ENCODE assay signal across 14 cellular contexts in genomic region chr11:133064961-133065360, GRCh38.
DNase-seq lines count a peak whose midpoint lies in the region; ATAC-seq, FAIRE-seq and TF ChIP-seq lines count a peak whose summit lies in the region.
"Had no signal": no experiment of that assay in that cellular context is flagged by ENCODE, and none has a peak within 500 bp of the region (broad histone marks: within the 10 kb centered on the region; RNA-seq: fewer than 3 reads in every experiment).

No MANE protein-coding gene starts in this region.

- TF ChIP-seq RAD21 in H1 (IDR thresholded peaks at IDR 0.05 in 1 of 2, conservative IDR thresholded peaks at IDR 0.05 in 1 of 2; ENCODE audit: low read depth in 2 of 2, low read length in 2 of 2), result no peak

- H3K36me3 ChIP-seq in MM.1S (replicated peaks; ENCODE audit: insufficient read depth, low read length) (no peaks in the 10 kb centered on the region), H1 (ENCODE audit: control insufficient read depth in 2 of 4, insufficient read depth in 4 of 4, low read length in 3 of 4) (no peaks in the 10 kb centered on the region), mucosa of stomach (ENCODE audit: control insufficient read depth, insufficient read depth, low read length) (no peaks in the 10 kb centered on the region), testis (ENCODE audit: low read depth, missing control alignments) (no peaks in the 10 kb centered on the region)
- H3K36me3 ChIP-seq: colonic mucosa had no signal

- H2BK12ac ChIP-seq in H1 (ENCODE audit: low read depth, low read length), result peak overlapping the region; percentile 69; the same call in 1 of the 2 replicates

- H3K14ac ChIP-seq in H1 (ENCODE audit: insufficient read length), result no peak overlapping the region

- no peak overlapping the region for H4K91ac ChIP-seq in H1 (replicated peaks; ENCODE audit: insufficient read length, low read length)

- intact Hi-C loops in testis (cut with DNase I; ENCODE audit: low total_unique reads) (no loop called here), posterior cingulate gyrus (cut with DNase I) (loop anchor here (5.0 to 10.0 kb wide), 2 partner anchors 123 to 1370 kb away; no protein-coding TSS in a partner anchor)

- no peak overlapping the region for H3K23ac ChIP-seq in H1 (ENCODE audit: insufficient read length)

- DNase-seq in MM.1S (no peak), H1 (ENCODE audit: low read depth in 1 of 2, low spot score in 2 of 2) (no peak), testis (no peak), posterior cingulate gyrus (no peak)
- no peak for DNase-seq in activated naive CD4-positive, alpha-beta T cell treated with anti-CD3 and anti-CD28 coated beads, Interleukin-2, amount 10 ng/mL, durations not matched to agents 7 days and 5 days
- DNase-seq: activated CD4-positive, alpha-beta T cell treated with anti-CD3 and anti-CD28 coated beads, Interleukin-2, amount 50 U/mL, for 4 hours; activated gamma-delta T cell treated with Interleukin-2 at 50 U/mL for 16 hours; colonic mucosa; NCI-H2029; stimulated activated CD4-positive, alpha-beta T cell treated with anti-CD3 and anti-CD28 coated beads, Interleukin-12 subunit alpha, Interleukin-12 subunit beta, amount 100 ng/mL, for 4 hours; SW 1271 had no signal

- H3K27me3 ChIP-seq in MM.1S (replicated peaks; ENCODE audit: insufficient read depth, low read length) (no peaks in the 10 kb centered on the region), H1 (replicated peaks in 1 of 4; ENCODE audit: control insufficient read depth in 3 of 4, extremely low read depth in 1 of 4, insufficient read depth in 3 of 4, low read length in 3 of 4) (peaks cover 0 to 4% (median 0%) of the 10 kb centered on the region in 4 experiments; a peak in 1 of 7 replicates), mucosa of stomach (ENCODE audit: control insufficient read depth, insufficient read depth, low read length) (peaks cover 21% of the 10 kb centered on the region), testis (no peaks in the 10 kb centered on the region)
- H3K27me3 ChIP-seq: colonic mucosa had no signal

- H2BK20ac ChIP-seq in H1 (ENCODE audit: low read length), result no peak overlapping the region

- TF ChIP-seq POLR2A in H1 (IDR thresholded peaks at IDR 0.05; ENCODE audit: control extremely low read depth in 1 of 2, low read depth in 2 of 2, low read length in 2 of 2), result no peak
- no peak for TF ChIP-seq POLR2A in testis (IDR thresholded peaks at IDR 0.05)

- no peak overlapping the region for H4K5ac ChIP-seq in H1 (ENCODE audit: insufficient read length, low read depth, low read length)

- H2AK5ac ChIP-seq in H1 (ENCODE audit: low read depth, low read length), result no peak overlapping the region

- 91% methylated on average over 15 of the region's 15 CpGs; no CpG with 5 or more reads in 1 of the 2 experiments for WGBS in H1 (ENCODE audit: extremely low coverage in 1 of 2, insufficient coverage in 1 of 2, insufficient read length in 1 of 2, insufficient replicate concordance in 2 of 2, low coverage in 1 of 2, low lambda C conversion rate in 2 of 2, missing lambda C conversion rate in 1 of 2), 2 experiments
- 66 to 71% methylated on average over 10 to 15 of the region's 15 CpGs for WGBS in testis, 2 donors

- H3K36me3 Mint-ChIP-seq in activated naive CD4-positive, alpha-beta T cell treated with anti-CD3 and anti-CD28 coated beads, Interleukin-2, amount 10 ng/mL, durations not matched to agents 7 days and 5 days, result no peaks in the 10 kb centered on the region

- TF ChIP-seq EP300 in H1 (IDR thresholded peaks at IDR 0.05; ENCODE audit: borderline replicate concordance in 1 of 2, low read depth in 2 of 2, low read length in 2 of 2), result no peak

- H4K8ac ChIP-seq in H1 (ENCODE audit: extremely low read depth, insufficient read depth, low read length), result peak overlapping the region; percentile 36; the same call in 1 of the 2 replicates

- POLR2A ChIA-PET in H1 (lab: Charles Lee; ENCODE audit: partially characterized antibody), result interaction anchor here (0.7 to 1.3 kb wide), 2 partner anchors 8 to 1414 kb away, joined by 4 to 5 read pairs; no protein-coding TSS in a partner anchor

- H3K4me1 Mint-ChIP-seq in activated naive CD4-positive, alpha-beta T cell treated with anti-CD3 and anti-CD28 coated beads, Interleukin-2, amount 10 ng/mL, durations not matched to agents 7 days and 5 days, result peaks cover 10% of the 10 kb centered on the region

- no peak overlapping the region for H3K56ac ChIP-seq in H1 (replicated peaks; ENCODE audit: insufficient read length, low read depth, low read length)

- peaks cover 6% of the 10 kb centered on the region for H3K23me2 ChIP-seq in H1 (ENCODE audit: low read depth, low read length)

- no peak for ATAC-seq in GM21619 (IDR thresholded peaks at IDR 0.05; ENCODE audit: unreplicated experiment)

- H3K27ac ChIP-seq in MM.1S (ENCODE audit: low read length) (no peak overlapping the region), H1 (ENCODE audit: low read depth, low read length) (no peak overlapping the region), testis (no peak overlapping the region)
- H3K27ac ChIP-seq: colonic mucosa had no signal

- TF ChIP-seq CTCF in MM.1S (IDR thresholded peaks at IDR 0.05; ENCODE audit: low read length) (no peak), H1 (IDR thresholded peaks at IDR 0.05; ENCODE audit: control extremely low read depth in 1 of 3, insufficient read depth in 1 of 3, low read depth in 1 of 3, low read length in 3 of 3) (no peak), testis (IDR thresholded peaks at IDR 0.05) (no peak)

- H2BK15ac ChIP-seq in H1 (ENCODE audit: low read length), result no peak overlapping the region

- no peak overlapping the region for H2BK5ac ChIP-seq in H1 (ENCODE audit: low read depth, low read length)

- H3K9ac ChIP-seq in MM.1S (ENCODE audit: low read length), result no peak overlapping the region
- H3K9ac ChIP-seq in H1 (replicated peaks in 1 of 4; ENCODE audit: extremely low read depth in 1 of 4, low read depth in 3 of 4, low read length in 3 of 4), result no peak overlapping the region
- H3K9ac ChIP-seq in mucosa of stomach (ENCODE audit: low read length), result peak overlapping the region; percentile 56

- FAIRE-seq in H1 (lab: Jason Lieb, UNC), result no peak
- FAIRE-seq: D721Med had no signal

- H3K27me3 Mint-ChIP-seq in activated naive CD4-positive, alpha-beta T cell treated with anti-CD3 and anti-CD28 coated beads, Interleukin-2, amount 10 ng/mL, durations not matched to agents 7 days and 5 days, result peaks cover 34% of the 10 kb centered on the region

- CTCF ChIA-PET in H1 (lab: Charles Lee; ENCODE audit: partially characterized antibody), result interaction anchor here (0.6 to 7.4 kb wide), 25 partner anchors 9 to 1370 kb away, joined by 3 to 131 read pairs (median 4); no protein-coding TSS in a partner anchor
- CTCF ChIA-PET in activated naive CD4-positive, alpha-beta T cell treated with anti-CD3 and anti-CD28 coated beads, Interleukin-2, amount 10 ng/mL, durations not matched to agents 7 days and 5 days (lab: Charles Lee), result no interaction called here

- H3K4me3 Mint-ChIP-seq in activated naive CD4-positive, alpha-beta T cell treated with anti-CD3 and anti-CD28 coated beads, Interleukin-2, amount 10 ng/mL, durations not matched to agents 7 days and 5 days, result no peak overlapping the region

- no peak overlapping the region for H3K27ac Mint-ChIP-seq in activated naive CD4-positive, alpha-beta T cell treated with anti-CD3 and anti-CD28 coated beads, Interleukin-2, amount 10 ng/mL, durations not matched to agents 7 days and 5 days

- no peak overlapping the region for H2BK120ac ChIP-seq in H1 (replicated peaks; ENCODE audit: low read depth, low read length)

- H3K9me3 Mint-ChIP-seq in activated naive CD4-positive, alpha-beta T cell treated with anti-CD3 and anti-CD28 coated beads, Interleukin-2, amount 10 ng/mL, durations not matched to agents 7 days and 5 days, result no peaks in the 10 kb centered on the region

- H4K20me1 ChIP-seq in MM.1S (ENCODE audit: insufficient read depth, low read length) (no peaks in the 10 kb centered on the region), H1 (replicated peaks in 1 of 2; ENCODE audit: control insufficient read depth in 1 of 2, insufficient read depth in 2 of 2, low read length in 2 of 2) (no peaks in the 10 kb centered on the region)

- H3F3A ChIP-seq in MM.1S (ENCODE audit: insufficient read depth, low read length), result no peaks in the 10 kb centered on the region

- H3K9me3 ChIP-seq in MM.1S (replicated peaks; ENCODE audit: insufficient read depth, low read length) (no peaks in the 10 kb centered on the region), H1 (ENCODE audit: insufficient read depth in 2 of 2, low read depth in 1 of 2, low read length in 1 of 2) (no peaks in the 10 kb centered on the region), mucosa of stomach (ENCODE audit: control insufficient read depth, low read length) (no peaks in the 10 kb centered on the region), testis (no peaks in the 10 kb centered on the region)
- H3K9me3 ChIP-seq: colonic mucosa had no signal

- no peaks in the 10 kb centered on the region for H3K79me1 ChIP-seq in H1 (ENCODE audit: low read depth, low read length)

- H3K18ac ChIP-seq in H1 (ENCODE audit: extremely low read depth, low read length), result 0 out of 2 replicates have a peak overlapping the region, but pooled peaks have one; percentile 21

- H3K4me2 ChIP-seq in MM.1S (ENCODE audit: low read depth, low read length), result peak overlapping the region; percentile 55; the same call in 1 of the 2 replicates
- peak overlapping the region; percentile 71 to 92 for H3K4me2 ChIP-seq in H1 (ENCODE audit: insufficient read depth in 1 of 2, low read depth in 2 of 2, low read length in 2 of 2)

- no peaks in the 10 kb centered on the region for H3K79me2 ChIP-seq in MM.1S (ENCODE audit: low read length)
- no peaks in the 10 kb centered on the region for H3K79me2 ChIP-seq in H1 (ENCODE audit: control insufficient read depth in 1 of 2, insufficient read depth in 2 of 2, low read length in 2 of 2)

- H3K4me3 ChIP-seq in MM.1S (ENCODE audit: low read length) (no peak overlapping the region), H1 (ENCODE audit: extremely low read depth in 1 of 4, insufficient read depth in 2 of 4, low read depth in 3 of 4, low read length in 4 of 4) (peak overlapping the region; percentile 55 to 64 (median 61); a peak in 5 of 8 replicates), mucosa of stomach (ENCODE audit: low read length) (peak overlapping the region; percentile 18), testis (peak overlapping the region; percentile 66 to 78)

- H3K4me1 ChIP-seq in MM.1S (ENCODE audit: low read length) (no peaks in the 10 kb centered on the region), H1 (replicated peaks in 1 of 4; ENCODE audit: control insufficient read depth in 3 of 4, insufficient read depth in 4 of 4, low read length in 3 of 4) (peaks cover 2 to 12% (median 7%) of the 10 kb centered on the region in 4 experiments), mucosa of stomach (ENCODE audit: control insufficient read depth, insufficient read depth, low read length) (peaks cover 11% of the 10 kb centered on the region), testis (no peaks in the 10 kb centered on the region)
- H3K4me1 ChIP-seq: colonic mucosa had no signal

- no peaks in the 10 kb centered on the region for H3K9me2 ChIP-seq in MM.1S (replicated peaks; ENCODE audit: insufficient read depth, low read length)

- H2AFZ ChIP-seq in MM.1S (ENCODE audit: low read length) (0 out of 2 replicates have a peak overlapping the region, but pooled peaks have one; percentile 1), H1 (ENCODE audit: low read length) (no peak overlapping the region)

- no peak overlapping the region for H3K4ac ChIP-seq in H1 (replicated peaks; ENCODE audit: insufficient read length, low read depth, low read length)
